7 cellular contexts compared by ENCODE assay signal in the genomic region with DNA sequence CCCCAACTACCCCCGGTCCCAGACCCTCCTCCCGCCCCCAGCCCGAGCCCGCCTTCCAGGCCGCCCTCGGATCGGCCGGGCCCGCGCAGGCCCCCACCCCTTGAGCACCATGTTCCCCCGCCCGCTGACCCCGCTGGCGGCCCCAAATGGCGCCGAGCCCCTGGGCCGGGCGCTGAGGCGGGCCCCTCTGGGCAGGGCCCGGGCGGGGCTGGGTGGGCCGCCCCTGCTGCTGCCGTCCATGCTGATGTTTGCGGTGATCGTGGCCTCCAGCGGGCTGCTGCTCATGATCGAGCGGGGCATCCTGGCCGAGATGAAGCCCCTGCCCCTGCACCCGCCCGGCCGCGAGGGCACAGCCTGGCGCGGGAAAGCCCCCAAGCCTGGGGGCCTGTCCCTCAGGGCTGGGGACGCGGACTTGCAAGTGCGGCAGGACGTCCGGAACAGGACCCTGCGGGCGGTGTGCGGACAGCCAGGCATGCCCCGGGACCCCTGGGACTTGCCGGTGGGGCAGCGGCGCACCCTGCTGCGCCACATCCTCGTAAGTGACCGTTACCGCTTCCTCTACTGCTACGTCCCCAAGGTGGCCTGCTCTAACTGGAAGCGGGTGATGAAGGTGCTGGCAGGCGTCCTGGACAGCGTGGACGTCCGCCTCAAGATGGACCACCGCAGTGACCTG. TPM values are rescaled to one million over a fixed set of nuclear protein-coding genes. Genes with fewer than 3 reads are reported as not detected.
DNase-seq lines count a peak whose midpoint lies in the region; ATAC-seq and TF ChIP-seq lines count a peak whose summit lies in the region.

No MANE protein-coding gene starts in this region.

- H3K4me1 ChIP-seq in SJSA1 (replicated peaks) (peaks cover 37% of the 10 kb centered on the region), transverse colon (peaks cover 3 to 19% (median 10%) of the 10 kb centered on the region in 4 donors)

- H3K36me3 ChIP-seq in SJSA1 (peaks cover 25% of the 10 kb centered on the region), transverse colon (no peaks in the 10 kb centered on the region)

- H3K9me3 ChIP-seq in SJSA1 (replicated peaks) (no peaks in the 10 kb centered on the region), transverse colon (no peaks in the 10 kb centered on the region)

- TF ChIP-seq CTCF in GM13976 (IDR thresholded peaks at IDR 0.05; ENCODE audit: borderline replicate concordance, control extremely low read depth, extremely low read depth, insufficient read depth, missing control alignments) (no peak), choroid plexus epithelial cell (conservative IDR thresholded peaks at IDR 0.05; ENCODE audit: low read depth, low read length) (no peak), transverse colon (IDR thresholded peaks at IDR 0.05) (no peak)

- no peak for TF ChIP-seq EP300 in transverse colon (IDR thresholded peaks at IDR 0.05; ENCODE audit: low read depth)

- H3K27ac ChIP-seq in SJSA1 = peak overlapping the region; percentile 74
- peak overlapping the region; percentile 88 to 92 (median 90) for H3K27ac ChIP-seq in transverse colon

- in situ Hi-C loops in GM13976 (cut with MboI; ENCODE audit: low sequenced_read_pairs, unreplicated experiment) (no loop called here), transverse colon (cut with MboI; ENCODE audit: low pct_ligation_motif_present in 1 of 4, low pct_unique_long_range_greater_than_20kb in 1 of 4, low sequenced_read_pairs in 3 of 4) (no loop called here)

- no peaks in the 10 kb centered on the region for H3K27me3 ChIP-seq in SJSA1 (replicated peaks)
- no peaks in the 10 kb centered on the region for H3K27me3 ChIP-seq in transverse colon

- no peak for TF ChIP-seq POLR2A in transverse colon (IDR thresholded peaks at IDR 0.05)

- peak; percentile 63 for DNase-seq in GM13976 (ENCODE audit: low spot score)
- peak; percentile 53 to 55 for DNase-seq in SJSA1 (ENCODE audit: low read depth in 1 of 2, low spot score in 2 of 2)
- DNase-seq in choroid plexus epithelial cell (ENCODE audit: low read depth) = no peak
- peak; percentile 22 to 40 for DNase-seq in lung microvascular endothelial cell (ENCODE audit: low read depth in 2 of 2)
- peak; percentile 36 for DNase-seq in transverse colon
- DNase-seq in NCI-H2029 treated with DMSO at 0.1 percent for 48 hours (lab: John Stamatoyannopoulos, UW) = no peak

- peak; percentile 29 for ATAC-seq in HG02623 (IDR thresholded peaks at IDR 0.05; ENCODE audit: unreplicated experiment)

- WGBS in transverse colon (ENCODE audit: low coverage in 1 of 2), 2 donors = 1% methylated on average over 29 of the region's 58 CpGs; no CpG with 5 or more reads in 1 of the 2 donors

- peak overlapping the region; percentile 73 for H3K4me3 ChIP-seq in SJSA1
- H3K4me3 ChIP-seq in choroid plexus epithelial cell (ENCODE audit: low read depth, low read length) = peak overlapping the region; percentile 73
- peak overlapping the region; percentile 70 to 92 (median 80) for H3K4me3 ChIP-seq in transverse colon

- intact Hi-C loops in transverse colon (cut with DNase I; ENCODE audit: low total_unique reads) = no loop called here

RNA-seq across cellular contexts. Expression of a gene that starts 0.5 kb away (rescaled TPM):
- 28.7 and 30.2 TPM in 2 replicates for total RNA-seq in SJSA1 (2014; rRNA removed; shearing (Covaris generic))
- total RNA-seq in lung microvascular endothelial cell (6.1 and 6.7 TPM in 2 replicates), transverse colon (1 to 10 TPM in 3 of 4 donors, not detected in 1; 2.9 to 8.8 (median 4.1) TPM)

RNA-seq across cellular contexts. Expression of a gene that starts 30.5 kb away (rescaled TPM):
- total RNA-seq in SJSA1 (2014; rRNA removed; shearing (Covaris generic)) = 8.4 and 11.4 TPM in 2 replicates
- total RNA-seq in lung microvascular endothelial cell (5.2 and 6.5 TPM in 2 replicates), transverse colon (10 to 100 TPM in 3 of 4 donors, 1 to 10 TPM in 1; 9.0 to 35.5 (median 26.4) TPM)

Comparison
In these comparisons a context has a peak if more than half of its experiments do, and no peak if none do; other contexts are left out.
1. DNase-seq: peak in GM13976 (single experiment), SJSA1 (2 of 2), lung microvascular endothelial cell (2 of 2) and transverse colon (single experiment); none in choroid plexus epithelial cell (single experiment) and NCI-H2029 treated with DMSO at 0.1 percent for 48 hours (single experiment).
2. Peak in every context shown above with its lines, with median percentiles within 50 percentile points of each other: H3K4me3 ChIP-seq.